ENCODE assay signal across 1 cellular context in the genomic region with DNA sequence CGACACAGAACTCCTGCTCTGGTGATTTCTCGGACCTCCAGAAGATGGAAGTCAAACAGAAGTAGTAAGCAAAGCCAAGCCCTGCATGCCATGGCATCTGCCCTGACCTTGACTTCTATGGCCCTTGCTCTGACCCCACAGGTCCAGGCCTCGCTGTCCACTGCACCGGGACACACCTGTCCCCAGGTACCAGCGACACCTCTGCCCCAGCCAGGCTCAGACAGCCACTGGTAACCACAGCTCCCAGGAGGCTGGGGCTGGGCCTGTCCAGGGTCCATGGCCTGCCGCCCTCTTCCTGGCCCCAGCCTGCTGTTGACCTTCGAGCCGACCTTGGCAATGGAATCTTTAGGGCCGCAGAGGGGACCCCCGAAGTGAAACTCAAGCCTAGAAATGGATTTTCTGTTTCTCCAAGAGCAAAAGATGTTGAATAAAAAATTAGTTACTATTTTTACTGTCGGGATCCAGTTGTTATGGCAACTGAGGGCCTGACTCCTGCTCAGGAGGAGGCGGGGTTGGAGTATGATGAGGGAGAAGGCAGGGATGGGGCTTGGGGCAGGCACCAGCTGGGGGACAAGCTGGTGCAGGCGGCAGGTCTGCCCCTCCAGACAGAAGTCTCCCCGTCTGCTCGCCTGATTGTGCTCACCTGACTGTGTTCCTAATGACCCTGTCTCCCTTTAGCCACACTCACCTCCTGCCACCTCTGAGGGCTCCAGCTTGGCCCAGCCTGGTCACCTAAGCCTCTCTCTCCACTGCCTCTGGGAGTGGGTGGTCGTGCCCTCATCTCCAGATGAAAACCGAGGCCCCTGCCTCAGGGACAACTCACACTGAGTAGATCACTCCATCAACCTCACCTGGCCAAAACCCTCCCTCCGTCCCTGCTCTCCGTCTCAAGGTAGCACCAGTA.
TF ChIP-seq lines count a peak whose summit lies in the region.

No MANE protein-coding gene starts in this region.

TF ChIP-seq in HepG2, 621 proteins besides CTCF, POLR2A, EP300 and RAD21 (continued from another document):
- TF ChIP-seq SALL1 (CRISPR knock-in tag; IDR thresholded peaks at IDR 0.05): 0 out of 2 replicates have a peak, but pooled peaks have one; percentile 15
